In the genomic region with DNA sequence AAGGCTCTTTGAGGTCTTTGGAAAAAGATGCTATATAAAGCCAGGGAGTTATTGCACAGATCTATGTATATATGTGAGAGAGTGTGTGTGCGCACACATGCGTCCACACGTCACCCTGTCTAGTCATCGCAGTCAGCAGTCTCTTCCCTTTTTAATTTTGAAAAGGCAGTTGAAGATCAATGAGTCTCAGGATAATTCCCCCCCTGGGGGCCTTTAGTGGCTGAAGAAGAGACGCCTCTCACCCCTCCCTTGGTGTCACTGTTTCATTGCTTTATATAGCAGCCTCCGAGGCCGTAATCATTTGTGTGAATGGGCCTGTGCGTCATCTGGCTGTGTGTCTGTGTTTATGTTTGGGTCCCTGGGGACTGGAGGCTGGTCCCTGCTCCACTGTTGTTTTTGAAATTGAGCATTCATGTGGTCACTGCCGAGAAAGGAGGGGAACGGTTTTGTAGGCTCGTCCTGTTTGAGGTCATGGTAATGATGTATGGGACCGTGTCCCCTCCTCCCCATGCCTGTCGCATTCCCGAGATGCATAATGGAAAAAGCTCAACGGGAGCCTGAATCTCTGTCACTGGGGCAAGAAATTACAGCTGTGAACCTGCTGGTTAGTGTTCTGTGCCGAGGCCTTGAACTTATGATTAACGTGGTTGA, we compare ENCODE assay signal across 10 cellular contexts.
DNase-seq lines count a peak whose midpoint lies in the region; ATAC-seq and TF ChIP-seq lines count a peak whose summit lies in the region.
"Had no signal": no experiment of that assay in that cellular context is flagged by ENCODE, and none has a peak within 500 bp of the region (broad histone marks: within the 10 kb centered on the region; RNA-seq: fewer than 3 reads in every experiment).

No MANE protein-coding gene starts in this region.

- peaks cover 24% of the 10 kb centered on the region for H3K36me3 Mint-ChIP-seq in brain
- H3K36me3 Mint-ChIP-seq in activated CD8-positive, alpha-beta T cell treated with anti-CD3 and anti-CD28 coated beads for 36 hours (ENCODE audit: low read depth) = peaks cover 6% of the 10 kb centered on the region

- intact Hi-C loops in Right ventricle myocardium inferior (cut with DNase I) = no loop called here
- intact Hi-C loops in cardiac septum (cut with DNase I) = no loop called here
- intact Hi-C loops in activated CD8-positive, alpha-beta T cell treated with anti-CD3 and anti-CD28 coated beads for 36 hours (cut with micrococcal nuclease) = no loop called here

- POLR2A ChIA-PET in activated CD8-positive, alpha-beta T cell treated with anti-CD3 and anti-CD28 coated beads for 36 hours (lab: Charles Lee) = no interaction called here

- peak overlapping the region; percentile 10 to 85 (median 75) for H3K27ac Mint-ChIP-seq in brain
- no peak overlapping the region for H3K27ac Mint-ChIP-seq in activated CD8-positive, alpha-beta T cell treated with anti-CD3 and anti-CD28 coated beads for 36 hours

- peak; percentile 80 for ATAC-seq in Right ventricle myocardium inferior
- no peak for ATAC-seq in GM18502 (IDR thresholded peaks at IDR 0.05; ENCODE audit: poor library complexity, unreplicated experiment)
- ATAC-seq in activated CD8-positive, alpha-beta T cell treated with anti-CD3 and anti-CD28 coated beads for 36 hours = no peak
- no peak for ATAC-seq in GM21529 (IDR thresholded peaks at IDR 0.05; ENCODE audit: unreplicated experiment)
- ATAC-seq: A549 had no signal

- peak overlapping the region in 3 of 5 experiments; percentile 9 to 55 (median 54) for H3K4me3 Mint-ChIP-seq in brain
- no peak overlapping the region for H3K4me3 Mint-ChIP-seq in activated CD8-positive, alpha-beta T cell treated with anti-CD3 and anti-CD28 coated beads for 36 hours

- no peaks in the 10 kb centered on the region for H3K27me3 Mint-ChIP-seq in brain
- H3K27me3 Mint-ChIP-seq in activated CD8-positive, alpha-beta T cell treated with anti-CD3 and anti-CD28 coated beads for 36 hours = no peaks in the 10 kb centered on the region

- DNase-seq in Right ventricle myocardium inferior (ENCODE audit: missing footprints) (no peak), cardiac septum (ENCODE audit: low spot score) (no peak), kidney tubule cell (ENCODE audit: low spot score) (peak; percentile 39)
- DNase-seq in activated CD8-positive, alpha-beta T cell treated with anti-CD3 and anti-CD28 coated beads for 36 hours = no peak
- no peak for DNase-seq in activated T-cell treated with anti-CD3 and anti-CD28 coated beads, Interleukin-2, amount 50 U/mL, for 1 hour
- DNase-seq: activated CD4-positive, CD25-positive, alpha-beta regulatory T cell treated with anti-CD3 and anti-CD28 coated beads, Interleukin-2, amount 50 U/mL, for 72 hours had no signal

- TF ChIP-seq CTCF in brain (conservative IDR thresholded peaks at IDR 0.05) = no peak
- TF ChIP-seq CTCF in activated CD8-positive, alpha-beta T cell treated with anti-CD3 and anti-CD28 coated beads for 36 hours (IDR thresholded peaks at IDR 0.05) = no peak

- CTCF ChIA-PET in activated CD8-positive, alpha-beta T cell treated with anti-CD3 and anti-CD28 coated beads for 36 hours (lab: Charles Lee) = no interaction called here

- H3K9me3 Mint-ChIP-seq in brain = peaks cover 0 to 9% (median 3%) of the 10 kb centered on the region in 5 experiments
- no peaks in the 10 kb centered on the region for H3K9me3 Mint-ChIP-seq in activated CD8-positive, alpha-beta T cell treated with anti-CD3 and anti-CD28 coated beads for 36 hours

- H3K4me1 Mint-ChIP-seq in brain = peaks cover 44% of the 10 kb centered on the region
- H3K4me1 Mint-ChIP-seq in activated CD8-positive, alpha-beta T cell treated with anti-CD3 and anti-CD28 coated beads for 36 hours (ENCODE audit: low read depth) = peaks cover 13% of the 10 kb centered on the region
